ENCODE assay signal across 26 cellular contexts in the genomic region with DNA sequence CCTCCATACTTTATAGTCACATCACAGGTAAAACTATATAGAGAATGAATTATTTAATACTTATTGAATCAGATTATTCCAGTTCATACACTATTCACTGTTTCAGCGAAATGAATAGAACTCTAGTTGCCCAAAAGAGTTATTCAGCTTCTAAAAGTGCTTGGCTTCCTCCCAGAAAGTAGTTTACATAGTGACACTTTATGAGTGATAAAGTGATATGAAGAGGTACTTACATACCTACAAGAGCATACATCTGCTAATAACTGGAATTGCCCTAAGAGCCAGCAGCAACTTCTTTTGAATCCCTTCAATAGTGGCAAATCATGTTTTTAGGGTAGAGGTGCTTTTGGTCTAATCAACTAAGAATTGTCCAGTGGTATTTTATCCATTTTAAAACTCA.
"Had no signal": no experiment of that assay in that cellular context is flagged by ENCODE, and none has a peak within 500 bp of the region (broad histone marks: within the 10 kb centered on the region; RNA-seq: fewer than 3 reads in every experiment).

No MANE protein-coding gene starts in this region.

- H3K9me3 ChIP-seq: neutrophil, pancreas, stomach, upper lobe of left lung had no signal

- DNase-seq: activated B cell treated with CpG ODN at 0.5 μM for 24 hours; activated CD4-positive, alpha-beta memory T cell treated with anti-CD3 and anti-CD28 coated beads for 36 hours; activated CD4-positive, alpha-beta T cell treated with anti-CD3 and anti-CD28 coated beads for 4 hours; activated CD8-positive, alpha-beta memory T cell treated with anti-CD3 and anti-CD28 coated beads, Interleukin-2, amount 10 ng/mL, durations not matched to agents 7 days and 5 days; activated naive CD4-positive, alpha-beta T cell; activated naive CD8-positive, alpha-beta T cell treated with anti-CD3 and anti-CD28 coated beads for 36 hours; amniotic stem cell; caudate nucleus; dorsolateral prefrontal cortex; foreskin keratinocyte; glutamatergic neuron; hippocampal formation; left colon; pancreas; stimulated activated CD4-positive, alpha-beta T cell treated with anti-CD3 and anti-CD28 coated beads, Interleukin-4, amount 100 ng/mL, for 24 hours; stomach; upper lobe of left lung had no signal

- H3K4me1 ChIP-seq: foreskin keratinocyte, pancreas, stomach, upper lobe of left lung had no signal

- H3K27me3 ChIP-seq: dorsolateral prefrontal cortex, foreskin keratinocyte, neutrophil, pancreas, stomach, upper lobe of left lung had no signal

- H3K4me2 ChIP-seq: smooth muscle cell had no signal

- H3K27ac ChIP-seq: dorsolateral prefrontal cortex, epithelial cell of prostate, foreskin keratinocyte, neutrophil, pancreas, stomach, upper lobe of left lung had no signal

- H3K36me3 ChIP-seq: neutrophil, pancreas, stomach, upper lobe of left lung had no signal

- ATAC-seq: activated CD8-positive, alpha-beta memory T cell treated with anti-CD3 and anti-CD28 coated beads, Interleukin-2, amount 10 ng/mL, durations not matched to agents 7 days and 5 days; activated T-helper 17 cell treated with anti-CD3 and anti-CD28 coated beads, Interleukin-2, amount 50 U/mL, for 72 hours; foreskin keratinocyte; left colon; natural killer cell treated with Interleukin-12 subunit alpha and Interleukin-12 subunit beta and Interleukin-15 and Interleukin-18, amount 100 ng/mL, for 72 hours; pancreas; sciatic nerve; stimulated activated effector memory CD8-positive, alpha-beta T cell treated with anti-CD3 and anti-CD28 coated beads, Interleukin-12 subunit alpha, Interleukin-12 subunit beta, amount 100 ng/mL, for 72 hours had no signal

- FAIRE-seq: islet of Langerhans had no signal

- H3K4me3 ChIP-seq: dorsolateral prefrontal cortex, lung, pancreas, smooth muscle cell, stomach, upper lobe of left lung had no signal
